Comparison of ENCODE assay signal across 17 cellular contexts in the genomic region with DNA sequence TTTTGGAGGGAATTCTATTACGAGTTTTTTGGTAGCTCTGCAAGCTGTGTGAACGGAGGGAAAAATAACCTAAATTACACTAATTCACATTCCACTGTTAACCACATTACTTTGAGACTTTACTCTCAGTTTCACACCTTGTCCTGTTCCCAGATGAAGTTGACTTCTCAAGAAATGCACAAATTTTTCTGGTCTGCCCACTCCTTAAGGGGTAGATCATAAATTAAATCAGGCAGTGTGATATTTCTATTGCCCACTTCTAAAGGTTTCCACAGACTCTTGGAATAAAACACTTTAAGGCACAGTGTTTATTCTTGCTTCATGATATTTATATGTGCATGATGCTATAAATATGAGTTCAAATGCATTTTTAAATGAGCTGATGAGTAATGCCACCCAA.
DNase-seq lines count a peak whose midpoint lies in the region; ATAC-seq, FAIRE-seq and TF ChIP-seq lines count a peak whose summit lies in the region.
"Had no signal": no experiment of that assay in that cellular context is flagged by ENCODE, and none has a peak within 500 bp of the region (broad histone marks: within the 10 kb centered on the region; RNA-seq: fewer than 3 reads in every experiment).

No MANE protein-coding gene starts in this region.

- 31% methylated on average over 2 of the region's 2 CpGs for WGBS in K562 (ENCODE audit: insufficient coverage, low coverage, missing lambda C conversion rate)

- H3K27ac ChIP-seq in OCI-LY1 (ENCODE audit: low read depth, low read length, poor library complexity, severe bottlenecking) = no peak overlapping the region
- no peak overlapping the region for H3K27ac ChIP-seq in K562 (ENCODE audit: extremely low read depth, low read depth, low read length)
- H3K27ac ChIP-seq: A549, C4-2B had no signal

- TF ChIP-seq EP300 in K562 (IDR thresholded peaks at IDR 0.05; ENCODE audit: low read length) = no peak

- ATAC-seq in K562 (no peak), mucosa of descending colon (no peak), T-helper 17 cell (no peak), GM21619 (IDR thresholded peaks at IDR 0.05; ENCODE audit: unreplicated experiment) (no peak)
- ATAC-seq: A549 had no signal

- DNase-seq in GM13977 (ENCODE audit: low spot score) = peak; percentile 3
- DNase-seq in GM19239 (ENCODE audit: insufficient read length, low spot score) = no peak
- DNase-seq in K562 (ENCODE audit: extremely low read depth in 1 of 4, low spot score in 3 of 4) = no peak
- no peak for DNase-seq in activated CD4-positive, alpha-beta T cell treated with anti-CD3 and anti-CD28 coated beads, Interleukin-2, amount 50 U/mL, for 4 hours
- DNase-seq in mucosa of descending colon = no peak
- DNase-seq in T-helper 17 cell = no peak
- DNase-seq: BE2C; CD4-positive, alpha-beta memory T cell; DMS79 had no signal

- in situ Hi-C loops in GM13977 (cut with MboI; ENCODE audit: low pct_unique_long_range_greater_than_20kb, low sequenced_read_pairs, unreplicated experiment) = no loop called here
- in situ Hi-C loops in K562 (cut with MboI) = no loop called here

- H3K4me1 ChIP-seq in OCI-LY1 (ENCODE audit: insufficient read depth, low read length, severe bottlenecking) = peaks cover 17% of the 10 kb centered on the region
- H3K4me1 ChIP-seq in K562 (replicated peaks in 1 of 2; ENCODE audit: control insufficient read depth in 2 of 2, insufficient read depth in 2 of 2, low read length in 2 of 2) = no peaks in the 10 kb centered on the region
- no peaks in the 10 kb centered on the region for H3K4me1 ChIP-seq in mucosa of descending colon (ENCODE audit: low read depth)
- H3K4me1 ChIP-seq: A549, BE2C, HAP-1 had no signal

- H3K27me3 Mint-ChIP-seq in T-helper 17 cell = no peaks in the 10 kb centered on the region
- H3K27me3 Mint-ChIP-seq: CD4-positive, alpha-beta memory T cell; IgD-negative memory B cell had no signal

- H3K36me3 ChIP-seq in OCI-LY1 (ENCODE audit: insufficient read depth, low read length) = no peaks in the 10 kb centered on the region
- no peaks in the 10 kb centered on the region for H3K36me3 ChIP-seq in K562 (ENCODE audit: control insufficient read depth, insufficient read depth, low read length)
- H3K36me3 ChIP-seq in mucosa of descending colon (ENCODE audit: low read depth) = no peaks in the 10 kb centered on the region
- H3K36me3 ChIP-seq: BE2C, HAP-1 had no signal

- H4K20me1 ChIP-seq in OCI-LY1 (ENCODE audit: insufficient read depth, low read length) (no peaks in the 10 kb centered on the region), K562 (replicated peaks; ENCODE audit: control insufficient read depth, insufficient read depth, low read length) (no peaks in the 10 kb centered on the region)

- H3K79me2 ChIP-seq in OCI-LY1 (ENCODE audit: insufficient read depth, low read length) (no peaks in the 10 kb centered on the region), K562 (ENCODE audit: control insufficient read depth, insufficient read depth, low read length) (no peaks in the 10 kb centered on the region)

- no peak overlapping the region for H3K27ac Mint-ChIP-seq in T-helper 17 cell
- H3K27ac Mint-ChIP-seq: CD4-positive, alpha-beta memory T cell; IgD-negative memory B cell had no signal

- no peak for TF ChIP-seq POLR2A in K562 (conservative IDR thresholded peaks at IDR 0.05)

- no peaks in the 10 kb centered on the region for H3K9me3 ChIP-seq in OCI-LY1 (ENCODE audit: low read length)
- no peaks in the 10 kb centered on the region for H3K9me3 ChIP-seq in K562 (replicated peaks; ENCODE audit: control insufficient read depth, insufficient read depth, low read depth, low read length)
- H3K9me3 ChIP-seq in mucosa of descending colon = no peaks in the 10 kb centered on the region
- H3K9me3 ChIP-seq in T-helper 17 cell (ENCODE audit: control insufficient read depth, low read length, poor library complexity, severe bottlenecking) = no peaks in the 10 kb centered on the region
- H3K9me3 ChIP-seq: A549, BE2C, HAP-1 had no signal

- H3K9me1 ChIP-seq in K562 (ENCODE audit: control insufficient read depth, insufficient read depth, low read length) = no peaks in the 10 kb centered on the region

- peak; percentile 80 for FAIRE-seq in GM19239 (lab: Jason Lieb, UNC)
- no peak for FAIRE-seq in K562 (lab: Jason Lieb, UNC)
- FAIRE-seq: A549, G401.6, H1 had no signal

- H3K4me3 ChIP-seq in OCI-LY1 (ENCODE audit: low read depth, low read length, poor library complexity, severe bottlenecking) (no peak overlapping the region), K562 (no peak overlapping the region), mucosa of descending colon (no peak overlapping the region)
- H3K4me3 ChIP-seq: A549, HAP-1 had no signal

- no peak for TF ChIP-seq RAD21 in K562 (CRISPR knock-in tag; conservative IDR thresholded peaks at IDR 0.05 in 1 of 2, IDR thresholded peaks at IDR 0.05 in 1 of 2)

- H3K9ac ChIP-seq in OCI-LY1 (ENCODE audit: low read length) = no peak overlapping the region
- H3K9ac ChIP-seq in K562 (ENCODE audit: insufficient read depth in 1 of 2, low read depth in 2 of 2, low read length in 2 of 2) = no peak overlapping the region

- intact Hi-C loops in K562 (cut with micrococcal nuclease) = no loop called here
- intact Hi-C loops in mucosa of descending colon (cut with DNase I, micrococcal nuclease) = no loop called here

- TF ChIP-seq CTCF in GM13977 (IDR thresholded peaks at IDR 0.05; ENCODE audit: extremely low read depth, insufficient read depth, missing control alignments) (no peak), OCI-LY1 (IDR thresholded peaks at IDR 0.05; ENCODE audit: low read length) (no peak), K562 (IDR thresholded peaks at IDR 0.05 in 2 of 3, conservative IDR thresholded peaks at IDR 0.05 in 1 of 3; ENCODE audit: insufficient read depth in 2 of 3, low read depth in 1 of 3, low read length in 3 of 3) (no peak), mucosa of descending colon (IDR thresholded peaks at IDR 0.05) (no peak)

- H3K4me2 ChIP-seq in OCI-LY1 (ENCODE audit: low read length) (no peak overlapping the region), K562 (ENCODE audit: insufficient read depth, low read length) (no peak overlapping the region)
- H3K4me2 ChIP-seq: A549 had no signal

- H3K27me3 ChIP-seq in OCI-LY1 (ENCODE audit: insufficient read depth, low read length) (no peaks in the 10 kb centered on the region), K562 (ENCODE audit: control insufficient read depth in 2 of 2, insufficient read depth in 2 of 2, low read length in 2 of 2) (no peaks in the 10 kb centered on the region)
- H3K27me3 ChIP-seq: BE2C had no signal

- POLR2A ChIA-PET in K562 (lab: Yijun Ruan, JAX) = interaction anchor here (0.7 kb wide), 1 partner anchor 594 kb away, joined by 3 read pairs; no protein-coding TSS in a partner anchor

- no peaks in the 10 kb centered on the region for H3K4me1 Mint-ChIP-seq in T-helper 17 cell
- H3K4me1 Mint-ChIP-seq: CD4-positive, alpha-beta memory T cell had no signal

- no peaks in the 10 kb centered on the region for H3F3A ChIP-seq in OCI-LY1 (ENCODE audit: insufficient read depth, low read length)

- peak overlapping the region; percentile 71; the same call in 1 of the 2 replicates for H2AFZ ChIP-seq in OCI-LY1 (ENCODE audit: low read length)
- H2AFZ ChIP-seq in K562 (ENCODE audit: low read depth, low read length) = 0 out of 2 replicates have a peak overlapping the region, but pooled peaks have one; percentile 4

- H3K4me3 Mint-ChIP-seq in T-helper 17 cell = no peak overlapping the region
- H3K4me3 Mint-ChIP-seq: CD4-positive, alpha-beta memory T cell; IgD-negative memory B cell had no signal

- CTCF ChIA-PET in K562 (lab: Yijun Ruan, JAX; ENCODE audit: low intra/inter-chr PET ratio) = no interaction called here

- H3K36me3 Mint-ChIP-seq in T-helper 17 cell (ENCODE audit: low read depth) = no peaks in the 10 kb centered on the region
- H3K36me3 Mint-ChIP-seq: CD4-positive, alpha-beta memory T cell had no signal

- no TSS peak for BruUV-seq in K562 (replicated peaks; lab: Mats Ljungman, UMichigan)

- H3K9me2 ChIP-seq in OCI-LY1 (ENCODE audit: low read depth, low read length) = no peaks in the 10 kb centered on the region

TF ChIP-seq in K562, 482 proteins besides CTCF, POLR2A, EP300 and RAD21 (continues in another document):
- TF ChIP-seq, protein P1, sequence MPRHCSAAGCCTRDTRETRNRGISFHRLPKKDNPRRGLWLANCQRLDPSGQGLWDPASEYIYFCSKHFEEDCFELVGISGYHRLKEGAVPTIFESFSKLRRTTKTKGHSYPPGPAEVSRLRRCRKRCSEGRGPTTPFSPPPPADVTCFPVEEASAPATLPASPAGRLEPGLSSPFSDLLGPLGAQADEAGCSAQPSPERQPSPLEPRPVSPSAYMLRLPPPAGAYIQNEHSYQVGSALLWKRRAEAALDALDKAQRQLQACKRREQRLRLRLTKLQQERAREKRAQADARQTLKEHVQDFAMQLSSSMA (CRISPR knock-in tag; IDR thresholded peaks at IDR 0.05) = no peak
- TF ChIP-seq ETV6 (IDR thresholded peaks at IDR 0.05; ENCODE audit: borderline replicate concordance in 1 of 2, low read depth in 2 of 2, low read length in 1 of 2) (no peak), ETV6 (CRISPR knock-in tag; IDR thresholded peaks at IDR 0.05; ENCODE audit: borderline replicate concordance) (no peak), TEAD2 (tag; IDR thresholded peaks at IDR 0.05) (no peak), NEUROD1 (IDR thresholded peaks at IDR 0.05; ENCODE audit: borderline replicate concordance, low read depth, low read length, partially characterized antibody) (no peak)
